In genomic region chrX:31228415-31228832, GRCh38 we compare ENCODE assay signal across 12 cellular contexts.
DNase-seq lines count a peak whose midpoint lies in the region; ATAC-seq, FAIRE-seq and TF ChIP-seq lines count a peak whose summit lies in the region.
"Had no signal": no experiment of that assay in that cellular context is flagged by ENCODE, and none has a peak within 500 bp of the region (broad histone marks: within the 10 kb centered on the region; RNA-seq: fewer than 3 reads in every experiment).

No MANE protein-coding gene starts in this region.

- no peak for TF ChIP-seq CTCF in GM06990 (IDR thresholded peaks at IDR 0.05; ENCODE audit: insufficient read depth, low read length, poor library complexity, severe bottlenecking)
- no peak for TF ChIP-seq CTCF in fibroblast of lung (conservative IDR thresholded peaks at IDR 0.05 in 1 of 2, IDR thresholded peaks at IDR 0.05 in 1 of 2; ENCODE audit: low read depth in 1 of 2, low read length in 2 of 2)
- TF ChIP-seq CTCF in pancreas (IDR thresholded peaks at IDR 0.05): no peak

- no peak overlapping the region for H2BK15ac ChIP-seq in neuronal stem cell (ENCODE audit: low read length)

- no peak overlapping the region for H2BK120ac ChIP-seq in neuronal stem cell (ENCODE audit: low read depth, low read length)

- peak overlapping the region; percentile 58 for H3K4me2 ChIP-seq in fibroblast of lung (ENCODE audit: extremely low read depth, insufficient read depth, low read length)
- no peak overlapping the region for H3K4me2 ChIP-seq in neuronal stem cell (ENCODE audit: insufficient read depth, low read length, poor library complexity, severe bottlenecking)

- H2AK5ac ChIP-seq in neuronal stem cell (ENCODE audit: low read depth, low read length): no peak overlapping the region

- H4K8ac ChIP-seq in neuronal stem cell (ENCODE audit: low read depth, low read length): no peak overlapping the region

- H3K4me1 ChIP-seq in fibroblast of lung (ENCODE audit: control insufficient read depth, extremely low read depth, insufficient read depth, low read length): no peaks in the 10 kb centered on the region
- H3K4me1 ChIP-seq in pancreas: peaks cover 0 to 6% (median 0%) of the 10 kb centered on the region in 3 donors
- H3K4me1 ChIP-seq in neuronal stem cell (ENCODE audit: control insufficient read depth in 2 of 2, insufficient read depth in 1 of 2, low read depth in 1 of 2, low read length in 2 of 2): peaks cover 3 to 6% of the 10 kb centered on the region in 2 donors
- H3K4me1 ChIP-seq: adrenal gland had no signal

- no peak overlapping the region for H3K23ac ChIP-seq in neuronal stem cell (ENCODE audit: low read depth, low read length, poor library complexity)

- H3K18ac ChIP-seq in neuronal stem cell (ENCODE audit: low read length): no peak overlapping the region

- H2BK12ac ChIP-seq in neuronal stem cell (ENCODE audit: low read length): no peak overlapping the region

- no peak overlapping the region for H3K9ac ChIP-seq in fibroblast of lung (ENCODE audit: insufficient read depth, low read length)
- H3K9ac ChIP-seq in neuronal stem cell (ENCODE audit: low read depth, low read length, poor library complexity): no peak overlapping the region

- no peaks in the 10 kb centered on the region for H3K36me3 ChIP-seq in GM06990 (ENCODE audit: control insufficient read depth, insufficient read depth, low read length)
- H3K36me3 ChIP-seq in fibroblast of lung (ENCODE audit: control insufficient read depth, insufficient read depth, low read length): no peaks in the 10 kb centered on the region
- no peaks in the 10 kb centered on the region for H3K36me3 ChIP-seq in pancreas
- H3K36me3 ChIP-seq in neuronal stem cell (replicated peaks in 1 of 2; ENCODE audit: control insufficient read depth in 2 of 2, insufficient read depth in 2 of 2, low read length in 2 of 2): no peaks in the 10 kb centered on the region
- H3K36me3 ChIP-seq: adrenal gland had no signal

- no peak overlapping the region for H4K91ac ChIP-seq in neuronal stem cell (ENCODE audit: low read depth, low read length, poor library complexity)

- peak; percentile 27 for DNase-seq in GM06990 (ENCODE audit: extremely low read depth, insufficient read length)
- DNase-seq in fibroblast of lung (ENCODE audit: low read depth in 2 of 2): peak; percentile 76 to 81
- DNase-seq in pancreas: peak in 1 of 6 donors; percentile 14
- no peak for DNase-seq in neuronal stem cell (ENCODE audit: low spot score)
- no peak for DNase-seq in activated CD4-positive, CD25-positive, alpha-beta regulatory T cell (lab: John Stamatoyannopoulos, UW)
- DNase-seq in NCI-H1417 (lab: John Stamatoyannopoulos, UW): no peak
- DNase-seq: DND-41, NCI-H1930 had no signal

- 64% methylated on average over 6 of the region's 6 CpGs for WGBS in pancreas, 2 donors
- WGBS in neuronal stem cell (ENCODE audit: extremely low coverage in 2 of 2, insufficient read length in 2 of 2, insufficient replicate concordance in 1 of 2), 2 donors: no CpG with 5 or more reads among the region's 6 CpGs

- H3K4ac ChIP-seq in neuronal stem cell (ENCODE audit: low read length): no peak overlapping the region

- intact Hi-C loops in pancreas (cut with DNase I): no loop called here

- H3K9me3 ChIP-seq in fibroblast of lung (ENCODE audit: control insufficient read depth, insufficient read depth, low read depth, low read length) (no peaks in the 10 kb centered on the region), pancreas (no peaks in the 10 kb centered on the region), neuronal stem cell (replicated peaks in 1 of 2; ENCODE audit: control insufficient read depth in 2 of 2, insufficient read depth in 1 of 2, low read depth in 1 of 2, low read length in 2 of 2) (no peaks in the 10 kb centered on the region)
- H3K9me3 ChIP-seq: adrenal gland had no signal

- H2AFZ ChIP-seq in fibroblast of lung (ENCODE audit: low read length): no peak overlapping the region
- H2AFZ ChIP-seq in neuronal stem cell (ENCODE audit: low read length): no peak overlapping the region

- no peak overlapping the region for H3K14ac ChIP-seq in neuronal stem cell (ENCODE audit: low read length)

- H3K27ac ChIP-seq in fibroblast of lung (ENCODE audit: insufficient read depth, low read length) (peak overlapping the region; percentile 57), pancreas (peak overlapping the region in 1 of 4 donors; percentile 26), neuronal stem cell (replicated peaks; ENCODE audit: low read length) (no peak overlapping the region)
- H3K27ac ChIP-seq: adrenal gland, skin epidermis had no signal

- ATAC-seq in HG02840 (IDR thresholded peaks at IDR 0.05; ENCODE audit: low FRiP score, unreplicated experiment): peak; percentile 8
- peak in 3 of 4 donors; percentile 44 to 63 (median 47) for ATAC-seq in pancreas
- ATAC-seq in HG03139 (IDR thresholded peaks at IDR 0.05; ENCODE audit: unreplicated experiment): no peak

- no peaks in the 10 kb centered on the region for H3K79me2 ChIP-seq in fibroblast of lung (ENCODE audit: control insufficient read depth, insufficient read depth, low read length)

- H4K20me1 ChIP-seq in fibroblast of lung (ENCODE audit: control insufficient read depth, extremely low read depth, insufficient read depth, low read length): no peaks in the 10 kb centered on the region

- no peak overlapping the region for H3K4me3 ChIP-seq in GM06990 (replicated peaks; ENCODE audit: low read depth, low read length)
- H3K4me3 ChIP-seq in fibroblast of lung (replicated peaks in 1 of 4; ENCODE audit: control extremely low read depth in 1 of 4, insufficient read depth in 1 of 4, low read depth in 3 of 4, low read length in 4 of 4): no peak overlapping the region
- H3K4me3 ChIP-seq in pancreas: no peak overlapping the region
- no peak overlapping the region for H3K4me3 ChIP-seq in neuronal stem cell (ENCODE audit: low read length in 2 of 2)
- H3K4me3 ChIP-seq: adrenal gland, skin epidermis had no signal

- no peak overlapping the region for H2BK5ac ChIP-seq in neuronal stem cell (ENCODE audit: low read length)

- peaks cover 1% of the 10 kb centered on the region for H3K79me1 ChIP-seq in neuronal stem cell (ENCODE audit: low read depth, low read length)

- no peak for FAIRE-seq in pancreas (lab: Jason Lieb, UNC)

- H3K27me3 ChIP-seq in GM06990 (replicated peaks; ENCODE audit: control insufficient read depth, insufficient read depth, low read length) (no peaks in the 10 kb centered on the region), fibroblast of lung (ENCODE audit: control insufficient read depth, insufficient read depth, low read length) (no peaks in the 10 kb centered on the region), pancreas (no peaks in the 10 kb centered on the region), neuronal stem cell (ENCODE audit: control insufficient read depth in 3 of 3, insufficient read depth in 3 of 3, low read depth in 1 of 3, low read length in 3 of 3) (no peaks in the 10 kb centered on the region)
- H3K27me3 ChIP-seq: adrenal gland had no signal

Comparison
In these comparisons a context has a peak if more than half of its experiments do, and no peak if none do; other contexts are left out.
1. DNase-seq: peak in GM06990 (single experiment) and fibroblast of lung (2 of 2); none in neuronal stem cell (single experiment), activated CD4-positive, CD25-positive, alpha-beta regulatory T cell (0 of 4) and NCI-H1417 (0 of 3).